Comparison of ENCODE assay signal across 24 cellular contexts in genomic region chr14:105229099-105229655, GRCh38. TPM values are rescaled to one million over a fixed set of nuclear protein-coding genes. Genes with fewer than 3 reads are reported as not detected.
A peak's percentile ranks its signal among the peaks of the same experiment; 100 is the strongest.
DNase-seq lines count a peak whose midpoint lies in the region; ATAC-seq and TF ChIP-seq lines count a peak whose summit lies in the region.
"Had no signal": no experiment of that assay in that cellular context is flagged by ENCODE, and none has a peak within 500 bp of the region (broad histone marks: within the 10 kb centered on the region; RNA-seq: fewer than 3 reads in every experiment).

No MANE protein-coding gene starts in this region.

- TF ChIP-seq POLR2A in spleen (IDR thresholded peaks at IDR 0.05) = no peak

- intact Hi-C loops in spleen (cut with DNase I; ENCODE audit: low total_unique reads) = no loop called here
- intact Hi-C loops in head of caudate nucleus (cut with DNase I) = no loop called here

- DNase-seq in T-helper 17 cell = no peak
- DNase-seq in endothelial cell (ENCODE audit: low spot score) = no peak
- DNase-seq in myocyte (ENCODE audit: low read depth) = peak; percentile 8
- DNase-seq in spleen = peak; percentile 77
- no peak for DNase-seq in head of caudate nucleus
- DNase-seq: 8988T; ACHN; AML-193; BE2C; CD4-positive, alpha-beta T cell; CD8-positive, alpha-beta memory T cell; DMS 273 treated with DMSO at 0.1 percent for 48 hours; DMS79; EL; GDM1; GOT3; H7; HCEC 1CT had no signal

- no peak overlapping the region for H3K4me3 Mint-ChIP-seq in T-helper 17 cell
- H3K4me3 Mint-ChIP-seq in endothelial cell (ENCODE audit: unreplicated experiment) = no peak overlapping the region
- H3K4me3 Mint-ChIP-seq: CD14-positive monocyte; CD4-positive, alpha-beta T cell had no signal

- peaks cover 0 to 11% (median 0%) of the 10 kb centered on the region in 6 donors for H3K4me1 ChIP-seq in spleen
- H3K4me1 ChIP-seq: A549, BE2C had no signal

- H3K27me3 Mint-ChIP-seq in T-helper 17 cell (no peaks in the 10 kb centered on the region), endothelial cell (ENCODE audit: unreplicated experiment) (peaks cover 12% of the 10 kb centered on the region)
- H3K27me3 Mint-ChIP-seq: CD4-positive, alpha-beta T cell; CD8-positive, alpha-beta memory T cell had no signal

- H3K27ac Mint-ChIP-seq in T-helper 17 cell = peak overlapping the region; percentile 4
- H3K27ac Mint-ChIP-seq in endothelial cell (ENCODE audit: unreplicated experiment) = peak overlapping the region; percentile 27
- H3K27ac Mint-ChIP-seq: CD4-positive, alpha-beta T cell had no signal

- WGBS in spleen, 5 donors = 72 to 95% (median 83%) methylated on average over 9 to 18 of the region's 18 CpGs

- H3K4me1 Mint-ChIP-seq in T-helper 17 cell (no peaks in the 10 kb centered on the region), endothelial cell (ENCODE audit: unreplicated experiment) (no peaks in the 10 kb centered on the region)
- H3K4me1 Mint-ChIP-seq: CD8-positive, alpha-beta memory T cell had no signal

- no peaks in the 10 kb centered on the region for H3K27me3 ChIP-seq in spleen (replicated peaks in 1 of 7)
- H3K27me3 ChIP-seq: BE2C; BLaER1 treated with 17β-estradiol and CSF1 and Interleukin-3, amounts not matched to agents 10 nM and 100 nM had no signal

- H3K9me3 Mint-ChIP-seq in endothelial cell (ENCODE audit: unreplicated experiment) = no peaks in the 10 kb centered on the region
- H3K9me3 Mint-ChIP-seq: CD4-positive, alpha-beta T cell; CD8-positive, alpha-beta memory T cell had no signal

- H3K36me3 Mint-ChIP-seq in T-helper 17 cell (ENCODE audit: low read depth) (peaks cover 2% of the 10 kb centered on the region), endothelial cell (ENCODE audit: low read depth, unreplicated experiment) (peaks cover 18% of the 10 kb centered on the region)

- TF ChIP-seq CTCF in endothelial cell (IDR thresholded peaks at IDR 0.05; ENCODE audit: unreplicated experiment) = no peak
- no peak for TF ChIP-seq CTCF in spleen (IDR thresholded peaks at IDR 0.05 in 8 of 11, conservative IDR thresholded peaks at IDR 0.05 in 3 of 11)

- H3K9me3 ChIP-seq in T-helper 17 cell (ENCODE audit: control insufficient read depth, low read length, poor library complexity, severe bottlenecking) = no peaks in the 10 kb centered on the region
- peaks cover 0 to 3% (median 0%) of the 10 kb centered on the region in 8 donors for H3K9me3 ChIP-seq in spleen
- H3K9me3 ChIP-seq: A549, BE2C had no signal

- H3K27ac ChIP-seq in spleen = peak overlapping the region in 2 of 8 donors; percentile 28 to 40
- H3K27ac ChIP-seq: A549; BLaER1 treated with 17β-estradiol and CSF1 and Interleukin-3, amounts not matched to agents 10 nM and 100 nM had no signal

- no peak overlapping the region for H3K4me3 ChIP-seq in spleen
- H3K4me3 ChIP-seq: A549; BLaER1 treated with 17β-estradiol and CSF1 and Interleukin-3, amounts not matched to agents 10 nM and 100 nM; GM12878 had no signal

- peaks cover 0 to 48% (median 26%) of the 10 kb centered on the region in 6 donors for H3K36me3 ChIP-seq in spleen

- no peak for ATAC-seq in T-helper 17 cell
- ATAC-seq in HG02642 (IDR thresholded peaks at IDR 0.05; ENCODE audit: poor library complexity, unreplicated experiment) = no peak
- no peak for ATAC-seq in GM19328 (IDR thresholded peaks at IDR 0.05; ENCODE audit: unreplicated experiment)
- ATAC-seq: A549, GM12878 had no signal

RNA-seq across cellular contexts. Expression of gene BTBD6, which starts 19.2 kb away (rescaled TPM):
- total RNA-seq in T-helper 17 cell (10 to 100 TPM; 34.9 to 36.2 TPM), endothelial cell (ENCODE audit: unreplicated experiment) (45.1 TPM), myocyte (117 and 167 TPM in 2 replicates), spleen (10 to 100 TPM; 19.1 to 31.4 (median 23.6) TPM)
- 35.8 TPM for polyA plus RNA-seq in myocyte (2012)
- 10 to 100 TPM; 28.2 to 30.2 (median 29.0) TPM for polyA plus RNA-seq in spleen

RNA-seq across cellular contexts. Expression of gene NUDT14, which starts 48.1 kb away (rescaled TPM):
- total RNA-seq in T-helper 17 cell = 10 to 100 TPM; 10.8 to 15.4 TPM
- 135 TPM for total RNA-seq in endothelial cell (ENCODE audit: unreplicated experiment)
- total RNA-seq in myocyte = 33.2 and 40.9 TPM in 2 replicates
- 14.7 TPM for polyA plus RNA-seq in myocyte (2012)
- 10 to 100 TPM; 10.1 to 31.1 (median 25.3) TPM for total RNA-seq in spleen
- polyA plus RNA-seq in spleen = 10 to 100 TPM; 17.7 to 25.4 (median 17.7) TPM

Comparison
In these comparisons a context has a peak if more than half of its experiments do, and no peak if none do; other contexts are left out.
1. DNase-seq: peak in myocyte (single experiment) and spleen (single experiment); none in T-helper 17 cell (0 of 3), endothelial cell (single experiment) and head of caudate nucleus (0 of 42).